1 cellular context compared by ENCODE assay signal in genomic region chr6:52285174-52286068, GRCh38.
TF ChIP-seq lines count a peak whose summit lies in the region.

No MANE protein-coding gene starts in this region.

TF ChIP-seq in HepG2, 621 proteins besides CTCF, POLR2A, EP300 and RAD21 (continued from another document):
- 0 out of 2 replicates have a peak, but pooled peaks have one; percentile 8 for TF ChIP-seq MIXL1 (CRISPR knock-in tag; IDR thresholded peaks at IDR 0.05)
- no peak for TF ChIP-seq HNF1A (IDR thresholded peaks at IDR 0.05; ENCODE audit: low read depth)
- TF ChIP-seq HNF1A (CRISPR knock-in tag; IDR thresholded peaks at IDR 0.05; ENCODE audit: borderline replicate concordance), result 0 out of 2 replicates have a peak, but pooled peaks have one; percentile 15
- peak; percentile 29; the same call in 1 of the 2 replicates for TF ChIP-seq ZNF816 (CRISPR knock-in tag; IDR thresholded peaks at IDR 0.05; ENCODE audit: borderline replicate concordance)
- TF ChIP-seq DMAP1 (CRISPR knock-in tag; IDR thresholded peaks at IDR 0.05), result 0 out of 2 replicates have a peak, but pooled peaks have one; percentile 29
- 0 out of 2 replicates have a peak, but pooled peaks have one; percentile 4 for TF ChIP-seq CREB1 (IDR thresholded peaks at IDR 0.05)
- TF ChIP-seq CREB1 (CRISPR knock-in tag; IDR thresholded peaks at IDR 0.05), result 0 out of 2 replicates have a peak, but pooled peaks have one; percentile 31
- TF ChIP-seq POLR2G (IDR thresholded peaks at IDR 0.05; ENCODE audit: low read depth, low read length), result no peak
- no peak for TF ChIP-seq TAF15 (IDR thresholded peaks at IDR 0.05; ENCODE audit: low read depth, low read length, poor library complexity, severe bottlenecking)
- TF ChIP-seq TEF (CRISPR knock-in tag; IDR thresholded peaks at IDR 0.05), result no peak
- peak; percentile 3; the same call in 1 of the 2 replicates for TF ChIP-seq NR2F6 (IDR thresholded peaks at IDR 0.05)
- no peak for TF ChIP-seq NR2F6 (CRISPR knock-in tag; IDR thresholded peaks at IDR 0.05)
- 0 out of 2 replicates have a peak, but pooled peaks have one; percentile 3 for TF ChIP-seq ZNF503 (CRISPR knock-in tag; IDR thresholded peaks at IDR 0.05)
- no peak for TF ChIP-seq ZNF318 (CRISPR knock-in tag; IDR thresholded peaks at IDR 0.05)
- peak; percentile 60; the same call in 1 of the 2 replicates for TF ChIP-seq SMYD3 (CRISPR knock-in tag; IDR thresholded peaks at IDR 0.05)
- peak; percentile 59; the same call in 1 of the 2 replicates for TF ChIP-seq CHD4 (IDR thresholded peaks at IDR 0.05; ENCODE audit: borderline replicate concordance, low read length)
- TF ChIP-seq PHF5A (CRISPR knock-in tag; IDR thresholded peaks at IDR 0.05; ENCODE audit: low read depth, unreplicated experiment), result peak; percentile 22
- no peak for TF ChIP-seq ZNF605 (CRISPR knock-in tag; IDR thresholded peaks at IDR 0.05)
- no peak for TF ChIP-seq REPIN1 (CRISPR knock-in tag; IDR thresholded peaks at IDR 0.05; ENCODE audit: borderline replicate concordance, low read depth)
- TF ChIP-seq FOXA3 (CRISPR knock-in tag; IDR thresholded peaks at IDR 0.05), result peak; percentile 3; the same call in 1 of the 2 replicates
- TF ChIP-seq KLF11 (CRISPR knock-in tag; IDR thresholded peaks at IDR 0.05), result 0 out of 2 replicates have a peak, but pooled peaks have one; percentile 1
- TF ChIP-seq MAF1 (CRISPR knock-in tag; IDR thresholded peaks at IDR 0.05; ENCODE audit: borderline replicate concordance), result 0 out of 2 replicates have a peak, but pooled peaks have one; percentile 55
- 0 out of 2 replicates have a peak, but pooled peaks have one; percentile 10 for TF ChIP-seq EHMT2 (IDR thresholded peaks at IDR 0.05; ENCODE audit: borderline replicate concordance, low read depth, low read length)
- TF ChIP-seq AHDC1 (CRISPR knock-in tag; IDR thresholded peaks at IDR 0.05; ENCODE audit: borderline replicate concordance), result no peak
- 0 out of 2 replicates have a peak, but pooled peaks have one; percentile 28 for TF ChIP-seq ARID2 (CRISPR knock-in tag; IDR thresholded peaks at IDR 0.05; ENCODE audit: borderline replicate concordance)
- TF ChIP-seq FOXJ3 (CRISPR knock-in tag; IDR thresholded peaks at IDR 0.05; ENCODE audit: borderline replicate concordance), result peak; percentile 72; the same call in 1 of the 2 replicates
- 0 out of 2 replicates have a peak, but pooled peaks have one; percentile 54 for TF ChIP-seq ZNF20 (CRISPR knock-in tag; IDR thresholded peaks at IDR 0.05)
- 0 out of 2 replicates have a peak, but pooled peaks have one; percentile 7 for TF ChIP-seq STAG1 (CRISPR knock-in tag; IDR thresholded peaks at IDR 0.05)
- peak; percentile 70; the same call in 1 of the 2 replicates for TF ChIP-seq THAP11 (CRISPR knock-in tag; IDR thresholded peaks at IDR 0.05)
- 0 out of 2 replicates have a peak, but pooled peaks have one; percentile 7 for TF ChIP-seq ZNF629 (CRISPR knock-in tag; conservative IDR thresholded peaks at IDR 0.05)
- no peak for TF ChIP-seq TBX2 (CRISPR knock-in tag; IDR thresholded peaks at IDR 0.05; ENCODE audit: borderline replicate concordance)
- 0 out of 2 replicates have a peak, but pooled peaks have one; percentile 40 for TF ChIP-seq TOPORS (CRISPR knock-in tag; IDR thresholded peaks at IDR 0.05)
- peak; percentile 18; the same call in 1 of the 2 replicates for TF ChIP-seq ZNF275 (CRISPR knock-in tag; IDR thresholded peaks at IDR 0.05; ENCODE audit: borderline replicate concordance)
